In the genomic region with DNA sequence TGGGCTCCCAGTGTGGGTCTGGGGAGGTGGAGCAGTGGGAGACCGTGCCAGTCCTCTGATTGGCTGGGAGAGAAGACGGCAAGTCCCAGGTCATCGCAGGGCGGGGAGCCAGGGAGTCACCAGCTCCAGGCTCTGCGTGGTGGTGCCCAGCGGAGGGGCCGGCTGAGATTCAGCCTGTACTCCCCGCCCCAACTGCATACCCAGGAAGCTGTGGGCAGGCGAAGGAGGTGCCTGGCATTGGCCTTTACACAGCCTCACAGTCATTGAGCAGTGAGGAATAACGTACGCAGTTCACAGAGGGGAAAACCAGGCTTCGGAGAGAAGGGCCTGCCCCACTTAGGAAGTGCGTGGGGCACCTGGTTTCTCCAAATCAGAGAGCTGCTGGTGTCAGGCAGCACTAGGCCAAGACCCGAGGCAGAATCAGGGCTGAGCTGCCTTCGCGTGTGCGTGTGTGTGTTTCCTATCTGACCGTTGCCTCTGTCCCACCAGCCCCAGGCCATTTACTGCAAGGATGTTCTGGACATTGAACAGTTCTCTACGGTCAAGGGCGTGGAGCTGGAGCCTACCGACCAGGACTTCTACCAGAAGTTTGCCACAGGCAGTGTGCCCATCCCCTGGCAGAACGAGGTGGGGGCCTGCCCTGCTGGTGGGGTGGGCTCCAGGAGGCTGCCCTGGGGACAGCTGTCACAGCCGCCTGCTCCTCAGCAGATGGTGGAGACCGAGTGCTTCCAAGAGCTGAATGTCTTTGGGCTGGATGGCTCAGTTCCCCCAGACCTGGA, we compare ENCODE assay signal across 15 cellular contexts. TPM values are rescaled to one million over a fixed set of nuclear protein-coding genes. Genes with fewer than 3 reads are reported as not detected.
DNase-seq lines count a peak whose midpoint lies in the region; ATAC-seq, FAIRE-seq and TF ChIP-seq lines count a peak whose summit lies in the region.
"Had no signal": no experiment of that assay in that cellular context is flagged by ENCODE, and none has a peak within 500 bp of the region (broad histone marks: within the 10 kb centered on the region; RNA-seq: fewer than 3 reads in every experiment).

No MANE protein-coding gene starts in this region.

- H3K36me3 ChIP-seq in bronchial epithelial cell (ENCODE audit: control insufficient read depth, insufficient read depth, low read length), result peaks cover 3% of the 10 kb centered on the region

- ATAC-seq in activated CD4-positive, alpha-beta T cell treated with anti-CD3 and anti-CD28 coated beads for 36 hours, result peak; percentile 77
- ATAC-seq in GM21723 (IDR thresholded peaks at IDR 0.05; ENCODE audit: unreplicated experiment) (no peak), HG02571 (IDR thresholded peaks at IDR 0.05; ENCODE audit: unreplicated experiment) (no peak), GM21529 (IDR thresholded peaks at IDR 0.05; ENCODE audit: unreplicated experiment) (no peak)

- POLR2A ChIA-PET in activated CD4-positive, alpha-beta T cell treated with anti-CD3 and anti-CD28 coated beads for 36 hours (lab: Charles Lee), result interaction anchor here (0.7 to 3.3 kb wide), 4 partner anchors 10 to 762 kb away, joined by 3 to 28 read pairs (median 5); partner anchors contain the start of gene GRK6

- no peak overlapping the region for H3K4me3 ChIP-seq in bronchial epithelial cell (ENCODE audit: low read depth, low read length)

- intact Hi-C loops in activated CD4-positive, alpha-beta T cell treated with anti-CD3 and anti-CD28 coated beads for 36 hours (cut with DNase I, micrococcal nuclease), result no loop called here
- intact Hi-C loops in activated CD4-positive, alpha-beta T cell treated with anti-CD3 and anti-CD28 coated beads, Interleukin-2, amount 10 ng/mL, durations not matched to agents 24 days and 14 days (cut with micrococcal nuclease), result no loop called here

- H3K36me3 Mint-ChIP-seq in activated CD4-positive, alpha-beta T cell treated with anti-CD3 and anti-CD28 coated beads for 36 hours (ENCODE audit: low read depth), result peaks cover 52% of the 10 kb centered on the region
- H3K36me3 Mint-ChIP-seq in activated CD4-positive, alpha-beta T cell treated with anti-CD3 and anti-CD28 coated beads, Interleukin-2, amount 10 ng/mL, durations not matched to agents 24 days and 14 days (ENCODE audit: low read depth), result peaks cover 58% of the 10 kb centered on the region

- peak; percentile 72 for DNase-seq in activated CD4-positive, alpha-beta T cell treated with anti-CD3 and anti-CD28 coated beads for 36 hours
- DNase-seq in activated CD4-positive, alpha-beta T cell treated with anti-CD3 and anti-CD28 coated beads for 1 hour, result no peak
- DNase-seq in activated CD4-positive, alpha-beta T cell treated with anti-CD3 and anti-CD28 coated beads, Interleukin-2, amount 10 ng/mL, durations not matched to agents 24 days and 14 days, result no peak
- DNase-seq in bronchial epithelial cell (ENCODE audit: low read depth), result no peak
- DNase-seq in stimulated activated naive CD4-positive, alpha-beta T cell (lab: John Stamatoyannopoulos, UW), result peak in 4 of 6 experiments; percentile 28 to 44 (median 32)
- DNase-seq: dermis blood vessel endothelial cell; NCI-H146; NK-92 treated with Interleukin-12 subunit alpha and Interleukin-12 subunit beta, amount 100 ng/mL, for 24 hours had no signal

- TF ChIP-seq CTCF in bronchial epithelial cell (IDR thresholded peaks at IDR 0.05; ENCODE audit: insufficient read depth, low read length, severe bottlenecking), result no peak

- peak overlapping the region; percentile 68 for H3K27ac Mint-ChIP-seq in activated CD4-positive, alpha-beta T cell treated with anti-CD3 and anti-CD28 coated beads for 36 hours
- H3K27ac Mint-ChIP-seq in activated CD4-positive, alpha-beta T cell treated with anti-CD3 and anti-CD28 coated beads, Interleukin-2, amount 10 ng/mL, durations not matched to agents 24 days and 14 days, result peak overlapping the region; percentile 34

- peak; percentile 47 for FAIRE-seq in bronchial epithelial cell (lab: Jason Lieb, UNC)
- FAIRE-seq: frontal cortex had no signal

- peaks cover 65% of the 10 kb centered on the region for H3K4me1 Mint-ChIP-seq in activated CD4-positive, alpha-beta T cell treated with anti-CD3 and anti-CD28 coated beads for 36 hours
- peaks cover 39% of the 10 kb centered on the region for H3K4me1 Mint-ChIP-seq in activated CD4-positive, alpha-beta T cell treated with anti-CD3 and anti-CD28 coated beads, Interleukin-2, amount 10 ng/mL, durations not matched to agents 24 days and 14 days

- H3K4me3 Mint-ChIP-seq in activated CD4-positive, alpha-beta T cell treated with anti-CD3 and anti-CD28 coated beads for 36 hours, result no peak overlapping the region
- H3K4me3 Mint-ChIP-seq in activated CD4-positive, alpha-beta T cell treated with anti-CD3 and anti-CD28 coated beads, Interleukin-2, amount 10 ng/mL, durations not matched to agents 24 days and 14 days, result no peak overlapping the region

- CTCF ChIA-PET in activated CD4-positive, alpha-beta T cell treated with anti-CD3 and anti-CD28 coated beads for 36 hours (lab: Charles Lee), result interaction anchor here (0.7 to 2.0 kb wide), 11 partner anchors 9 to 988 kb away, joined by 3 to 12 read pairs (median 5); partner anchors contain the start of gene GRK6

- H3K27me3 Mint-ChIP-seq in activated CD4-positive, alpha-beta T cell treated with anti-CD3 and anti-CD28 coated beads for 36 hours, result no peaks in the 10 kb centered on the region
- H3K27me3 Mint-ChIP-seq in activated CD4-positive, alpha-beta T cell treated with anti-CD3 and anti-CD28 coated beads, Interleukin-2, amount 10 ng/mL, durations not matched to agents 24 days and 14 days, result no peaks in the 10 kb centered on the region

- no peaks in the 10 kb centered on the region for H3K27me3 ChIP-seq in bronchial epithelial cell (ENCODE audit: control insufficient read depth, insufficient read depth, low read length)

- H3K9me3 Mint-ChIP-seq in activated CD4-positive, alpha-beta T cell treated with anti-CD3 and anti-CD28 coated beads for 36 hours (ENCODE audit: low read depth), result no peaks in the 10 kb centered on the region
- H3K9me3 Mint-ChIP-seq in activated CD4-positive, alpha-beta T cell treated with anti-CD3 and anti-CD28 coated beads, Interleukin-2, amount 10 ng/mL, durations not matched to agents 24 days and 14 days, result no peaks in the 10 kb centered on the region

RNA-seq across cellular contexts. Expression of gene PRR7, which starts 6.2 kb away (rescaled TPM):
- total RNA-seq in activated CD4-positive, alpha-beta T cell treated with anti-CD3 and anti-CD28 coated beads for 36 hours, result 10 to 100 TPM; 12.3 to 13.0 TPM
- 13.6 TPM in 2 replicates for total RNA-seq in activated CD4-positive, alpha-beta T cell treated with anti-CD3 and anti-CD28 coated beads, Interleukin-2, amount 10 ng/mL, durations not matched to agents 24 days and 14 days
- total RNA-seq in bronchial epithelial cell, result 3.1 and 5.0 TPM in 2 replicates

RNA-seq across cellular contexts. Expression of gene GRK6, which starts 13.9 kb away (rescaled TPM):
- total RNA-seq in activated CD4-positive, alpha-beta T cell treated with anti-CD3 and anti-CD28 coated beads for 36 hours, result 100 to 1,000 TPM; 110 to 141 TPM
- total RNA-seq in activated CD4-positive, alpha-beta T cell treated with anti-CD3 and anti-CD28 coated beads, Interleukin-2, amount 10 ng/mL, durations not matched to agents 24 days and 14 days, result 136 and 149 TPM in 2 replicates
- 22.9 and 41.1 TPM in 2 replicates for total RNA-seq in bronchial epithelial cell

RNA-seq across cellular contexts. Expression of gene F12, which starts 31.0 kb away (rescaled TPM):
- total RNA-seq in activated CD4-positive, alpha-beta T cell treated with anti-CD3 and anti-CD28 coated beads for 36 hours, result 1 to 10 TPM; 3.4 to 4.9 TPM
- 2.7 and 2.8 TPM in 2 replicates for total RNA-seq in activated CD4-positive, alpha-beta T cell treated with anti-CD3 and anti-CD28 coated beads, Interleukin-2, amount 10 ng/mL, durations not matched to agents 24 days and 14 days
- total RNA-seq in bronchial epithelial cell, result 5.0 and 7.9 TPM in 2 replicates

RNA-seq across cellular contexts. Expression of gene DBN1, which starts 33.0 kb away (rescaled TPM):
- 10 to 100 TPM; 29.5 to 41.2 TPM for total RNA-seq in activated CD4-positive, alpha-beta T cell treated with anti-CD3 and anti-CD28 coated beads for 36 hours
- 22.0 and 23.5 TPM in 2 replicates for total RNA-seq in activated CD4-positive, alpha-beta T cell treated with anti-CD3 and anti-CD28 coated beads, Interleukin-2, amount 10 ng/mL, durations not matched to agents 24 days and 14 days
- total RNA-seq in bronchial epithelial cell, result 58.7 and 71.7 TPM in 2 replicates

RNA-seq across cellular contexts. Expression of gene PFN3, which starts 39.9 kb away (rescaled TPM):
- total RNA-seq in activated CD4-positive, alpha-beta T cell treated with anti-CD3 and anti-CD28 coated beads for 36 hours, result not detected
- total RNA-seq in activated CD4-positive, alpha-beta T cell treated with anti-CD3 and anti-CD28 coated beads, Interleukin-2, amount 10 ng/mL, durations not matched to agents 24 days and 14 days, result not detected in 2 replicates
- total RNA-seq in bronchial epithelial cell, result not detected in 2 replicates
- total RNA-seq: dermis blood vessel endothelial cell; HT1080; osteocyte; T-helper 1 cell treated with Interleukin-12 subunit alpha and Interleukin-12 subunit beta and Interleukin-4 antibody, amounts not matched to agents 30 ng/mL and 1 ng/mL, for 36 hours had no signal

Comparison
In these comparisons a context has a peak if more than half of its experiments do, and no peak if none do; other contexts are left out.
1. DNase-seq: peak in activated CD4-positive, alpha-beta T cell treated with anti-CD3 and anti-CD28 coated beads for 36 hours (single experiment) and stimulated activated naive CD4-positive, alpha-beta T cell (4 of 6); none in activated CD4-positive, alpha-beta T cell treated with anti-CD3 and anti-CD28 coated beads for 1 hour (single experiment), activated CD4-positive, alpha-beta T cell treated with anti-CD3 and anti-CD28 coated beads, Interleukin-2, amount 10 ng/mL, durations not matched to agents 24 days and 14 days (single experiment) and bronchial epithelial cell (single experiment).